In the genomic region with DNA sequence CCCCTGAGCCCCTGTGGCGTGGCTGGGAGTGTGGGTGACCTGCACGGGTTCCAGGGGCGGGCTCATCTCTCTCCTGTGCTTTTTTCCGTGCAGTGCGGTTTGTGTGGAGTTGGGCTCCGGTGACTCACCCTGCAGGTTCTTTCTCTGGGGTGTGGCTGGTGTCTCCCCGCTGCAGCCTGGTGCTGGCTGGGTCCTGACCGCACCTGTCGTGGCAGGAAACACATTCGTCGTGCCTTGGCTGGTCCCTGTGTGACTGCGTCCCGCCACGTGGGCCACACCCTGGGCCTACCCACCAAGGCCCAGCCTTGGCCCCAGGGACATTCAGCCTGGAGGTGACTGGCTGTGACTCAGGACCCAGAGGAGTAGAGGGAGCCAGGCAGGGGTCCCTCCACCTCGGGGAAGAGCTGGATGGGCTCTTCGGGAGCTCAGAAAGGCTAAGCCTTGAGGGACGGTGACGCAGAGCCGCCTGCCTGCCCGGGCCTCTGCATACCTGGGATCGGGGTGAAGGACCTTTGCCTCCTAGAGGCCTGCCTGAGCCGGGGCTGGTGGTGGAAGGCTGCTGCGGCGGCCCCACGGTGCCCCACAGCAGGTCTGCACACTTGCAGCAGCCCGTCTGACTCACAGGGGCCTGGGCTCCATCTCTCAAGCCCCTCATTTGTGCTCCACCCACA, we compare ENCODE assay signal across 17 cellular contexts. TPM values are rescaled to one million over a fixed set of nuclear protein-coding genes. Genes with fewer than 3 reads are reported as not detected.
DNase-seq lines count a peak whose midpoint lies in the region; ATAC-seq, FAIRE-seq and TF ChIP-seq lines count a peak whose summit lies in the region.
"Had no signal": no experiment of that assay in that cellular context is flagged by ENCODE, and none has a peak within 500 bp of the region (broad histone marks: within the 10 kb centered on the region; RNA-seq: fewer than 3 reads in every experiment).

No MANE protein-coding gene starts in this region.

- 12% methylated on average over 13 of the region's 26 CpGs for WGBS in HepG2 (ENCODE audit: low lambda C conversion rate)
- WGBS in right lobe of liver (ENCODE audit: insufficient coverage, low coverage, low lambda C conversion rate, missing lambda C conversion rate) = 73% methylated on average over 4 of the region's 26 CpGs

- ATAC-seq in HepG2 (peak; percentile 58), right lobe of liver (no peak), natural killer cell (no peak)
- ATAC-seq: lower lobe of right lung had no signal

- peaks cover 74% of the 10 kb centered on the region for H3K4me1 ChIP-seq in HepG2 (ENCODE audit: insufficient read depth, low read length)
- H3K4me1 ChIP-seq in right lobe of liver = peaks cover 0 to 66% (median 22%) of the 10 kb centered on the region in 4 donors
- peaks cover 28 to 32% of the 10 kb centered on the region in 2 donors for H3K4me1 ChIP-seq in breast epithelium
- peaks cover 58% of the 10 kb centered on the region for H3K4me1 ChIP-seq in vagina

- H3K27me3 Mint-ChIP-seq in mesothelial cell of epicardium (ENCODE audit: low read depth) (no peaks in the 10 kb centered on the region), natural killer cell (ENCODE audit: low read depth in 2 of 2) (no peaks in the 10 kb centered on the region)

- no peak for FAIRE-seq in HepG2 (lab: Jason Lieb, UNC)
- FAIRE-seq: endothelial cell of umbilical vein, urothelium cell line had no signal

- H4K20me1 ChIP-seq in HepG2 (ENCODE audit: insufficient read depth, low read length) = peaks cover 24% of the 10 kb centered on the region

- peak; percentile 36; the same call in 1 of the 2 replicates for TF ChIP-seq RAD21 in HepG2 (CRISPR knock-in tag; IDR thresholded peaks at IDR 0.05)

- H3K4me1 Mint-ChIP-seq in mesothelial cell of epicardium (peaks cover 3% of the 10 kb centered on the region), natural killer cell (peaks cover 0 to 16% of the 10 kb centered on the region in 2 donors)

- H3K9me3 ChIP-seq in HepG2 (ENCODE audit: low read length) = no peaks in the 10 kb centered on the region
- H3K9me3 ChIP-seq in right lobe of liver = no peaks in the 10 kb centered on the region
- H3K9me3 ChIP-seq in breast epithelium = no peaks in the 10 kb centered on the region
- no peaks in the 10 kb centered on the region for H3K9me3 ChIP-seq in vagina
- H3K9me3 ChIP-seq: lower lobe of right lung had no signal

- DNase-seq in HepG2 (ENCODE audit: low spot score) (peak; percentile 49), right lobe of liver (no peak), breast epithelium (ENCODE audit: low spot score in 2 of 2) (peak; percentile 73 to 86), mesothelial cell of epicardium (ENCODE audit: low spot score in 2 of 2, unreplicated experiment in 2 of 2) (no peak), vagina (ENCODE audit: extremely low spot score in 2 of 2) (no peak), NCI-H510A treated with DMSO at 0.1 percent for 48 hours (lab: John Stamatoyannopoulos, UW) (no peak), erythroblast (lab: John Stamatoyannopoulos, UW) (no peak), natural killer cell (no peak)
- DNase-seq: DMS153, hypothalamus, lower lobe of right lung, NCI-H1694 treated with DMSO at 0.1 percent for 48 hours, occipital lobe, WERI-Rb-1 had no signal

- H3K4me3 ChIP-seq in HepG2 (replicated peaks in 1 of 3; ENCODE audit: insufficient read depth in 1 of 3, low read depth in 2 of 3, low read length in 3 of 3) = peak overlapping the region in 2 of 3 experiments; percentile 45 to 60; a peak in 4 of 6 replicates
- no peak overlapping the region for H3K4me3 ChIP-seq in right lobe of liver
- H3K4me3 ChIP-seq in breast epithelium = peak overlapping the region in 1 of 3 donors; percentile 20
- no peak overlapping the region for H3K4me3 ChIP-seq in vagina
- H3K4me3 ChIP-seq: lower lobe of right lung had no signal

- H3K9ac ChIP-seq in HepG2 (ENCODE audit: insufficient read depth, low read depth, low read length) = peak overlapping the region; percentile 65
- H3K9ac ChIP-seq: KMS-11 had no signal

- H3K27ac ChIP-seq in HepG2 (ENCODE audit: extremely low read length, insufficient read depth, low read length) (peak overlapping the region; percentile 75), right lobe of liver (no peak overlapping the region), breast epithelium (peak overlapping the region; percentile 92 to 97), vagina (peak overlapping the region; percentile 76)
- H3K27ac ChIP-seq: KMS-11, lower lobe of right lung, WERI-Rb-1 had no signal

- peaks cover 12 to 24% of the 10 kb centered on the region in 2 experiments; a peak in 3 of 5 replicates for H3K36me3 ChIP-seq in HepG2 (replicated peaks in 1 of 2; ENCODE audit: control insufficient read depth in 1 of 2, insufficient read depth in 2 of 2, low read length in 2 of 2)
- peaks cover 0 to 9% (median 2%) of the 10 kb centered on the region in 4 donors for H3K36me3 ChIP-seq in right lobe of liver
- no peaks in the 10 kb centered on the region for H3K36me3 ChIP-seq in breast epithelium
- peaks cover 0 to 24% of the 10 kb centered on the region in 2 donors for H3K36me3 ChIP-seq in vagina

- no peak overlapping the region for H2AFZ ChIP-seq in HepG2 (ENCODE audit: low read length)

- TF ChIP-seq CTCF in HepG2 (CRISPR knock-in tag; IDR thresholded peaks at IDR 0.05) (peak; percentile 31; the same call in 1 of the 2 replicates), right lobe of liver (IDR thresholded peaks at IDR 0.05) (no peak), breast epithelium (IDR thresholded peaks at IDR 0.05) (no peak), mesothelial cell of epicardium (IDR thresholded peaks at IDR 0.05; ENCODE audit: unreplicated experiment) (no peak), vagina (IDR thresholded peaks at IDR 0.05) (no peak), natural killer cell (IDR thresholded peaks at IDR 0.05) (no peak)

- intact Hi-C loops in HepG2 (cut with micrococcal nuclease; ENCODE audit: unreplicated experiment) = loop anchor here (5.0 kb wide), 1 partner anchor 34 kb away; a partner anchor contains a TSS
- intact Hi-C loops in right lobe of liver (cut with DNase I) = no loop called here
- intact Hi-C loops in breast epithelium (cut with DNase I; ENCODE audit: low total_unique reads) = no loop called here
- intact Hi-C loops in vagina (cut with DNase I) = no loop called here
- intact Hi-C loops in natural killer cell (cut with micrococcal nuclease) = no loop called here

- H3K27ac Mint-ChIP-seq in mesothelial cell of epicardium (peak overlapping the region; percentile 78), natural killer cell (no peak overlapping the region)

- H3K4me3 Mint-ChIP-seq in mesothelial cell of epicardium (no peak overlapping the region), natural killer cell (no peak overlapping the region)

- no peaks in the 10 kb centered on the region for H3K9me3 Mint-ChIP-seq in mesothelial cell of epicardium
- H3K9me3 Mint-ChIP-seq in natural killer cell = no peaks in the 10 kb centered on the region

- BruUV-seq in HepG2 (replicated peaks; lab: Mats Ljungman, UMichigan) = no TSS peak

- H3K36me3 Mint-ChIP-seq in mesothelial cell of epicardium (peaks cover 6% of the 10 kb centered on the region), natural killer cell (no peaks in the 10 kb centered on the region)

- H3K27me3 ChIP-seq in HepG2 (ENCODE audit: control insufficient read depth in 1 of 2, insufficient read depth in 2 of 2, low read length in 2 of 2) (no peaks in the 10 kb centered on the region), right lobe of liver (no peaks in the 10 kb centered on the region), breast epithelium (no peaks in the 10 kb centered on the region), vagina (no peaks in the 10 kb centered on the region)

- TF ChIP-seq POLR2A in HepG2 (IDR thresholded peaks at IDR 0.05; ENCODE audit: insufficient read depth in 1 of 2, low read depth in 2 of 2, low read length in 2 of 2) = no peak
- TF ChIP-seq POLR2A in right lobe of liver (IDR thresholded peaks at IDR 0.05) = no peak
- TF ChIP-seq POLR2A in breast epithelium (IDR thresholded peaks at IDR 0.05) = no peak
- TF ChIP-seq POLR2A in vagina (IDR thresholded peaks at IDR 0.05) = no peak
- no peak for TF ChIP-seq POLR2A in erythroblast (IDR thresholded peaks at IDR 0.05; ENCODE audit: low read length)

- in situ Hi-C loops in HepG2 (cut with HindIII; ENCODE audit: extremely low pct_ligation_motif_present, low pct_unique_long_range_greater_than_20kb) = no loop called here

- TF ChIP-seq EP300 in HepG2 (IDR thresholded peaks at IDR 0.05; ENCODE audit: low read depth in 2 of 2, low read length in 2 of 2) (no peak), HepG2 (CRISPR knock-in tag; IDR thresholded peaks at IDR 0.05; ENCODE audit: borderline replicate concordance) (0 out of 2 replicates have a peak, but pooled peaks have one; percentile 11)

- H3K79me2 ChIP-seq in HepG2 (ENCODE audit: insufficient read depth, low read length) = peaks cover 35% of the 10 kb centered on the region

- POLR2A ChIA-PET in HepG2 (lab: Yijun Ruan, JAX) = interaction anchor here (0.9 to 3.4 kb wide), 7 partner anchors 10 to 220 kb away, joined by 3 to 36 read pairs (median 5); a partner anchor contains a TSS

- CTCF ChIA-PET in HepG2 (lab: Yijun Ruan, JAX; ENCODE audit: low intra/inter-chr PET ratio, low total read pairs) = no interaction called here

- peak overlapping the region; percentile 80 for H3K4me2 ChIP-seq in HepG2 (ENCODE audit: low read depth, low read length)
- H3K4me2 ChIP-seq: KMS-11 had no signal

RNA-seq across cellular contexts. Expression of a gene that starts 7.8 kb away (rescaled TPM):
- total RNA-seq in HepG2 (2016; rRNA removed; fragmentation: Illumina TruSeq; extraction: Trizol) (40.3 and 47.9 TPM in 2 replicates), right lobe of liver (10 to 100 TPM; 40.9 to 56.2 (median 46.2) TPM), breast epithelium (10 to 100 TPM; 28.4 to 35.4 (median 32.5) TPM), mesothelial cell of epicardium (63.1 to 68.5 TPM (median 66.1 TPM) in 3 replicates), vagina (38.8 TPM), natural killer cell (10 to 100 TPM; 29.3 to 39.1 (median 37.3) TPM)
- 34.6 and 39.0 TPM in 2 replicates for total RNA-seq in HepG2 (2016; cell fraction: cytosol; rRNA removed; fragmentation: Illumina TruSeq; extraction: Trizol; ENCODE audit: low read depth)
- total RNA-seq in HepG2 (2016; cell fraction: insoluble cytoplasmic fraction; rRNA removed; fragmentation: Illumina TruSeq; extraction: Trizol) = 37.7 and 45.9 TPM in 2 replicates
- total RNA-seq in HepG2 (2016; cell fraction: membrane; rRNA removed; fragmentation: Illumina TruSeq; extraction: Trizol) = 86.6 and 88.7 TPM in 2 replicates
- total RNA-seq in HepG2 (2016; cell fraction: nucleus; rRNA removed; fragmentation: Illumina TruSeq; extraction: Trizol) = 27.8 and 32.2 TPM in 2 replicates
- 65.6 and 67.9 TPM in 2 replicates for polyA plus RNA-seq in HepG2 (2011; rRNA removed)
- polyA plus RNA-seq in HepG2 (2011; cell fraction: cytosol; rRNA removed) = 42.1 and 56.2 TPM in 2 replicates
- polyA plus RNA-seq in HepG2 (2011; cell fraction: nucleus; rRNA removed) = 119 and 145 TPM in 2 replicates
- 36.5 and 51.9 TPM in 2 replicates for polyA plus RNA-seq in HepG2 (2012)
- polyA plus RNA-seq in HepG2 (2016; cell fraction: cytosol; fragmentation: Illumina TruSeq; extraction: Trizol; ENCODE audit: low read depth) = 64.8 and 68.7 TPM in 2 replicates
- 43.6 and 56.9 TPM in 2 replicates for polyA plus RNA-seq in HepG2 (2016; cell fraction: insoluble cytoplasmic fraction; fragmentation: Illumina TruSeq; extraction: Trizol; ENCODE audit: low read depth)
- polyA plus RNA-seq in HepG2 (2016; cell fraction: membrane; fragmentation: Illumina TruSeq; extraction: Trizol; ENCODE audit: low read depth) = 91.9 and 99.7 TPM in 2 replicates
- polyA plus RNA-seq in HepG2 (2016; cell fraction: nucleus; fragmentation: Illumina TruSeq; extraction: Trizol; ENCODE audit: insufficient read depth, low read depth) = 74.4 and 76.4 TPM in 2 replicates
- 81.3 and 108 TPM in 2 replicates for polyA minus RNA-seq in HepG2 (2011; rRNA and poly(A)+ RNA removed; ENCODE audit: low replicate concordance)
- 41.1 and 51.4 TPM in 2 replicates for polyA minus RNA-seq in HepG2 (2011; cell fraction: cytosol; rRNA and poly(A)+ RNA removed)
- polyA minus RNA-seq in HepG2 (2011; cell fraction: nucleus; rRNA and poly(A)+ RNA removed) = 18.5 and 21.0 TPM in 2 replicates

RNA-seq across cellular contexts. Expression of a gene that starts 14.9 kb away (rescaled TPM):
- total RNA-seq in HepG2 (2016; rRNA removed; fragmentation: Illumina TruSeq; extraction: Trizol) (0.45 and 0.86 TPM in 2 replicates), right lobe of liver (10 to 100 TPM in 3 of 6 experiments, 1 to 10 TPM in 3; 3.8 to 14.6 (median 8.7) TPM), breast epithelium (1 to 10 TPM in 2 of 3 donors, not detected in 1; 3.5 to 3.9 TPM), mesothelial cell of epicardium (1.1 to 1.5 TPM (median 1.3 TPM) in 3 replicates), vagina (1.5 TPM), natural killer cell (under 1 TPM in 2 of 3 donors, not detected in 1; 0.27 to 0.28 TPM)
- 1.2 and 1.4 TPM in 2 replicates for total RNA-seq in HepG2 (2016; cell fraction: cytosol; rRNA removed; fragmentation: Illumina TruSeq; extraction: Trizol; ENCODE audit: low read depth)
- 0.62 and 1.3 TPM in 2 replicates for total RNA-seq in HepG2 (2016; cell fraction: insoluble cytoplasmic fraction; rRNA removed; fragmentation: Illumina TruSeq; extraction: Trizol)
- total RNA-seq in HepG2 (2016; cell fraction: membrane; rRNA removed; fragmentation: Illumina TruSeq; extraction: Trizol) = 0.96 and 1.9 TPM in 2 replicates
- total RNA-seq in HepG2 (2016; cell fraction: nucleus; rRNA removed; fragmentation: Illumina TruSeq; extraction: Trizol) = 1.0 and 1.6 TPM in 2 replicates
- 3.6 and 3.7 TPM in 2 replicates for polyA plus RNA-seq in HepG2 (2011; rRNA removed)
- polyA plus RNA-seq in HepG2 (2011; cell fraction: cytosol; rRNA removed) = 2.2 and 3.4 TPM in 2 replicates
- 20.4 and 21.0 TPM in 2 replicates for polyA plus RNA-seq in HepG2 (2011; cell fraction: nucleus; rRNA removed)
- polyA plus RNA-seq in HepG2 (2012) = 2.3 and 3.3 TPM in 2 replicates
- polyA plus RNA-seq in HepG2 (2016; cell fraction: cytosol; fragmentation: Illumina TruSeq; extraction: Trizol; ENCODE audit: low read depth) = 2.1 and 2.3 TPM in 2 replicates
- 0.92 and 1.1 TPM in 2 replicates for polyA plus RNA-seq in HepG2 (2016; cell fraction: insoluble cytoplasmic fraction; fragmentation: Illumina TruSeq; extraction: Trizol; ENCODE audit: low read depth)
- 1.9 and 2.3 TPM in 2 replicates for polyA plus RNA-seq in HepG2 (2016; cell fraction: membrane; fragmentation: Illumina TruSeq; extraction: Trizol; ENCODE audit: low read depth)
- 3.2 and 3.9 TPM in 2 replicates for polyA plus RNA-seq in HepG2 (2016; cell fraction: nucleus; fragmentation: Illumina TruSeq; extraction: Trizol; ENCODE audit: insufficient read depth, low read depth)
- 6.5 and 7.6 TPM in 2 replicates for polyA minus RNA-seq in HepG2 (2011; rRNA and poly(A)+ RNA removed; ENCODE audit: low replicate concordance)
- polyA minus RNA-seq in HepG2 (2011; cell fraction: cytosol; rRNA and poly(A)+ RNA removed) = 0.79 TPM in 1 of 2 replicates, not detected in the other
- 0.90 and 1.2 TPM in 2 replicates for polyA minus RNA-seq in HepG2 (2011; cell fraction: nucleus; rRNA and poly(A)+ RNA removed)

RNA-seq across cellular contexts. Expression of a gene that starts 27.6 kb away (rescaled TPM):
- total RNA-seq in HepG2 (2016; rRNA removed; fragmentation: Illumina TruSeq; extraction: Trizol) (9.1 and 22.1 TPM in 2 replicates), right lobe of liver (10 to 100 TPM; 28.5 to 58.2 (median 42.8) TPM), breast epithelium (100 to 1,000 TPM in 2 of 3 donors, 10 to 100 TPM in 1; 74.2 to 110 (median 107) TPM), mesothelial cell of epicardium (173 to 183 TPM (median 175 TPM) in 3 replicates), vagina (153 TPM), natural killer cell (100 to 1,000 TPM in 1 of 3 donors, 10 to 100 TPM in 2; 87.0 to 105 (median 99.1) TPM)
- total RNA-seq in HepG2 (2016; cell fraction: cytosol; rRNA removed; fragmentation: Illumina TruSeq; extraction: Trizol; ENCODE audit: low read depth) = 14.9 and 15.2 TPM in 2 replicates
- total RNA-seq in HepG2 (2016; cell fraction: insoluble cytoplasmic fraction; rRNA removed; fragmentation: Illumina TruSeq; extraction: Trizol) = 6.6 and 20.8 TPM in 2 replicates
- total RNA-seq in HepG2 (2016; cell fraction: membrane; rRNA removed; fragmentation: Illumina TruSeq; extraction: Trizol) = 10.1 and 11.4 TPM in 2 replicates
- 26.8 and 33.4 TPM in 2 replicates for total RNA-seq in HepG2 (2016; cell fraction: nucleus; rRNA removed; fragmentation: Illumina TruSeq; extraction: Trizol)
- 23.0 and 40.7 TPM in 2 replicates for polyA plus RNA-seq in HepG2 (2011; rRNA removed)
- polyA plus RNA-seq in HepG2 (2011; cell fraction: cytosol; rRNA removed) = 18.3 and 19.9 TPM in 2 replicates
- polyA plus RNA-seq in HepG2 (2011; cell fraction: nucleus; rRNA removed) = 410 and 565 TPM in 2 replicates
- polyA plus RNA-seq in HepG2 (2012) = 20.8 and 52.6 TPM in 2 replicates
- 0.90 and 0.96 TPM in 2 replicates for polyA plus RNA-seq in HepG2 (2016; cell fraction: cytosol; fragmentation: Illumina TruSeq; extraction: Trizol; ENCODE audit: low read depth)
- 6.2 and 8.3 TPM in 2 replicates for polyA plus RNA-seq in HepG2 (2016; cell fraction: insoluble cytoplasmic fraction; fragmentation: Illumina TruSeq; extraction: Trizol; ENCODE audit: low read depth)
- polyA plus RNA-seq in HepG2 (2016; cell fraction: membrane; fragmentation: Illumina TruSeq; extraction: Trizol; ENCODE audit: low read depth) = 1.6 TPM in 2 replicates
- polyA plus RNA-seq in HepG2 (2016; cell fraction: nucleus; fragmentation: Illumina TruSeq; extraction: Trizol; ENCODE audit: insufficient read depth, low read depth) = 86.8 and 102 TPM in 2 replicates
- polyA minus RNA-seq in HepG2 (2011; rRNA and poly(A)+ RNA removed; ENCODE audit: low replicate concordance) = 24.5 and 75.7 TPM in 2 replicates
- polyA minus RNA-seq in HepG2 (2011; cell fraction: cytosol; rRNA and poly(A)+ RNA removed) = 24.3 and 34.5 TPM in 2 replicates
- polyA minus RNA-seq in HepG2 (2011; cell fraction: nucleus; rRNA and poly(A)+ RNA removed) = 72.0 and 84.2 TPM in 2 replicates

RNA-seq across cellular contexts. Expression of a gene that starts 33.1 kb away (rescaled TPM):
- total RNA-seq in HepG2 (2016; rRNA removed; fragmentation: Illumina TruSeq; extraction: Trizol) (1.2 and 1.4 TPM in 2 replicates), right lobe of liver (not detected), breast epithelium (under 1 TPM in 2 of 3 donors, not detected in 1; 0.33 to 0.44 TPM), mesothelial cell of epicardium (8.9 to 9.8 TPM (median 9.8 TPM) in 3 replicates), vagina (0.25 TPM), natural killer cell (not detected)
- total RNA-seq in HepG2 (2016; cell fraction: cytosol; rRNA removed; fragmentation: Illumina TruSeq; extraction: Trizol; ENCODE audit: low read depth) = 0.20 and 2.1 TPM in 2 replicates
- 0.56 and 0.91 TPM in 2 replicates for total RNA-seq in HepG2 (2016; cell fraction: insoluble cytoplasmic fraction; rRNA removed; fragmentation: Illumina TruSeq; extraction: Trizol)
- 0.65 and 0.76 TPM in 2 replicates for total RNA-seq in HepG2 (2016; cell fraction: membrane; rRNA removed; fragmentation: Illumina TruSeq; extraction: Trizol)
- total RNA-seq in HepG2 (2016; cell fraction: nucleus; rRNA removed; fragmentation: Illumina TruSeq; extraction: Trizol) = 0.65 and 1.9 TPM in 2 replicates
- 2.2 and 9.4 TPM in 2 replicates for polyA plus RNA-seq in HepG2 (2011; rRNA removed)
- polyA plus RNA-seq in HepG2 (2011; cell fraction: cytosol; rRNA removed) = 0.65 and 1.0 TPM in 2 replicates
- polyA plus RNA-seq in HepG2 (2011; cell fraction: nucleus; rRNA removed) = 13.6 and 21.2 TPM in 2 replicates
- 2.3 and 3.3 TPM in 2 replicates for polyA plus RNA-seq in HepG2 (2012)
- 0.10 TPM in 2 replicates for polyA plus RNA-seq in HepG2 (2016; cell fraction: cytosol; fragmentation: Illumina TruSeq; extraction: Trizol; ENCODE audit: low read depth)
- polyA plus RNA-seq in HepG2 (2016; cell fraction: insoluble cytoplasmic fraction; fragmentation: Illumina TruSeq; extraction: Trizol; ENCODE audit: low read depth) = 0.49 and 0.81 TPM in 2 replicates
- polyA plus RNA-seq in HepG2 (2016; cell fraction: membrane; fragmentation: Illumina TruSeq; extraction: Trizol; ENCODE audit: low read depth) = 0.34 and 0.36 TPM in 2 replicates
- 4.1 and 6.3 TPM in 2 replicates for polyA plus RNA-seq in HepG2 (2016; cell fraction: nucleus; fragmentation: Illumina TruSeq; extraction: Trizol; ENCODE audit: insufficient read depth, low read depth)
- polyA minus RNA-seq in HepG2 (2011; rRNA and poly(A)+ RNA removed; ENCODE audit: low replicate concordance) = 4.0 TPM in 1 of 2 replicates, not detected in the other
- 0.88 and 1.8 TPM in 2 replicates for polyA minus RNA-seq in HepG2 (2011; cell fraction: cytosol; rRNA and poly(A)+ RNA removed)
- polyA minus RNA-seq in HepG2 (2011; cell fraction: nucleus; rRNA and poly(A)+ RNA removed) = 1.5 and 2.7 TPM in 2 replicates

RNA-seq across cellular contexts. Expression of a gene that starts 41.9 kb away (rescaled TPM):
- total RNA-seq in HepG2 (2016; rRNA removed; fragmentation: Illumina TruSeq; extraction: Trizol) (25.2 and 30.8 TPM in 2 replicates), right lobe of liver (10 to 100 TPM; 13.1 to 51.0 (median 17.5) TPM), breast epithelium (10 to 100 TPM; 42.7 to 48.1 (median 46.5) TPM), mesothelial cell of epicardium (45.9 to 49.0 TPM (median 47.2 TPM) in 3 replicates), vagina (51.6 TPM), natural killer cell (10 to 100 TPM; 19.7 to 30.2 (median 27.8) TPM)
- 66.8 and 68.3 TPM in 2 replicates for total RNA-seq in HepG2 (2016; cell fraction: cytosol; rRNA removed; fragmentation: Illumina TruSeq; extraction: Trizol; ENCODE audit: low read depth)
- total RNA-seq in HepG2 (2016; cell fraction: insoluble cytoplasmic fraction; rRNA removed; fragmentation: Illumina TruSeq; extraction: Trizol) = 24.8 and 34.9 TPM in 2 replicates
- 73.3 and 82.0 TPM in 2 replicates for total RNA-seq in HepG2 (2016; cell fraction: membrane; rRNA removed; fragmentation: Illumina TruSeq; extraction: Trizol)
- 20.0 and 20.9 TPM in 2 replicates for total RNA-seq in HepG2 (2016; cell fraction: nucleus; rRNA removed; fragmentation: Illumina TruSeq; extraction: Trizol)
- 70.9 and 72.7 TPM in 2 replicates for polyA plus RNA-seq in HepG2 (2011; rRNA removed)
- polyA plus RNA-seq in HepG2 (2011; cell fraction: cytosol; rRNA removed) = 88.3 and 159 TPM in 2 replicates
- polyA plus RNA-seq in HepG2 (2011; cell fraction: nucleus; rRNA removed) = 109 and 133 TPM in 2 replicates
- polyA plus RNA-seq in HepG2 (2012) = 26.5 and 34.3 TPM in 2 replicates
- polyA plus RNA-seq in HepG2 (2016; cell fraction: cytosol; fragmentation: Illumina TruSeq; extraction: Trizol; ENCODE audit: low read depth) = 136 and 139 TPM in 2 replicates
- 45.5 and 48.4 TPM in 2 replicates for polyA plus RNA-seq in HepG2 (2016; cell fraction: insoluble cytoplasmic fraction; fragmentation: Illumina TruSeq; extraction: Trizol; ENCODE audit: low read depth)
- polyA plus RNA-seq in HepG2 (2016; cell fraction: membrane; fragmentation: Illumina TruSeq; extraction: Trizol; ENCODE audit: low read depth) = 121 and 123 TPM in 2 replicates
- polyA plus RNA-seq in HepG2 (2016; cell fraction: nucleus; fragmentation: Illumina TruSeq; extraction: Trizol; ENCODE audit: insufficient read depth, low read depth) = 52.7 and 57.3 TPM in 2 replicates
- 111 and 121 TPM in 2 replicates for polyA minus RNA-seq in HepG2 (2011; rRNA and poly(A)+ RNA removed; ENCODE audit: low replicate concordance)
- polyA minus RNA-seq in HepG2 (2011; cell fraction: cytosol; rRNA and poly(A)+ RNA removed) = 30.5 and 31.0 TPM in 2 replicates
- polyA minus RNA-seq in HepG2 (2011; cell fraction: nucleus; rRNA and poly(A)+ RNA removed) = 41.5 and 46.5 TPM in 2 replicates

Comparison
In these comparisons a context has a peak if more than half of its experiments do, and no peak if none do; other contexts are left out.
1. DNase-seq: peak in HepG2 (single experiment) and breast epithelium (2 of 2); none in right lobe of liver (0 of 3), mesothelial cell of epicardium (0 of 2), vagina (0 of 2), NCI-H510A treated with DMSO at 0.1 percent for 48 hours (single experiment), erythroblast (0 of 2) and natural killer cell (single experiment).
2. H3K27ac ChIP-seq: peak in HepG2 (single experiment), breast epithelium (2 of 2) and vagina (single experiment); none in right lobe of liver (0 of 3).
3. H3K4me3 ChIP-seq: peak in HepG2 (2 of 3); none in right lobe of liver (0 of 3) and vagina (0 of 2).